Comparison of ENCODE assay signal across 1 cellular context in the genomic region with DNA sequence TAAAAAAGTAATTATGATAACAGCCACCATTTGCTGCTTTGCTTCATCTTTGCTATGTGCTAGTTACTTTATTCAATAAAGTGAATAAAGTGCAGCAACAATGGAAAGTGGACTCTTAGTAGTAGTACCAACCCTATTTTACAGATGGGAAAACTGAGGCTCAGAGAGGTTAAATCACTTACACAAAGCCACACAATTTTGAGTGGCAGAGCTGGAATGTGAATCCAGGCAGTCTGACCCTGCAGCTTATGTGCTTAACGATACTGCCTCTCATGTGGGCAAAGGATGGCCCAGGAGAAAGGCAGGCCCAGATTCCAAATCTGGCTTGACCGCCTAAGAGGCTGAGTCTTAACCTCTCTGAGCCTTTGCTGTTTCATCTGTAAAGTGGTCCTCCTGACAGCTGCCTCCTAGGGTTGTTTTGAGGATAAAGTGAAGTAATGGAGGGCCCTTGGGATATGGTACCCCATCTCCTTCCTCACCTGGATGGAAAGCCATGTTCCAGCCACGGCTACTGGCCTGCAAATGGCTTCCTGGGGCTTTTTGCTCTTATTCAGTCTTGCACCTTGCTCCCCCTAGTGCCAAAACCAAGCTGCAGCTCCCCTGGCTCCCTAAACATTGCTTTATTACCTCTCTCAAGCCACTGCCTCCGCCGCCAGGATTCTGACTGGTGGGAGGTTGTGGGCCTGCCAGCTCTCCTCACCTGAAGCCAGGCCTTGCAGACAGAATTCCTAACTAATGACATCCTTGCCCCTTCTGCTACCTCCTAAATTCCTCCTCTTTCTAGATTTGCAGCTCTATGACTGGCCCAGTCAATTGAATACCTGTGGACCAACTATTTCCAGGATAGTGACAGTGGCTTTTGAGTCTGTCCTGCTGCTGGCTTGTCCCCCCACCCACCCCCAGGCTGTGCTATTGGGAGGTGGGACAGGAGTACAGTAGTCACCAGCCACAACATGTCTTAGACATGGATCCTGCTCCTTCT.
TF ChIP-seq lines count a peak whose summit lies in the region.

No MANE protein-coding gene starts in this region.

TF ChIP-seq in SK-N-SH, 30 proteins besides CTCF, POLR2A, EP300 and RAD21 (continued from another document):
- TF ChIP-seq SIN3A (IDR thresholded peaks at IDR 0.05; ENCODE audit: borderline replicate concordance, low read depth, low read length) = no peak
- TF ChIP-seq USF2 (IDR thresholded peaks at IDR 0.05; ENCODE audit: borderline replicate concordance, low read depth, low read length) = no peak
- no peak for TF ChIP-seq FOXM1 (IDR thresholded peaks at IDR 0.05; ENCODE audit: low read depth)
- TF ChIP-seq, protein P1, sequence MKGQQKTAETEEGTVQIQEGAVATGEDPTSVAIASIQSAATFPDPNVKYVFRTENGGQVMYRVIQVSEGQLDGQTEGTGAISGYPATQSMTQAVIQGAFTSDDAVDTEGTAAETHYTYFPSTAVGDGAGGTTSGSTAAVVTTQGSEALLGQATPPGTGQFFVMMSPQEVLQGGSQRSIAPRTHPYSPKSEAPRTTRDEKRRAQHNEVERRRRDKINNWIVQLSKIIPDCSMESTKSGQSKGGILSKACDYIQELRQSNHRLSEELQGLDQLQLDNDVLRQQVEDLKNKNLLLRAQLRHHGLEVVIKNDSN (IDR thresholded peaks at IDR 0.05; ENCODE audit: borderline replicate concordance, low read depth) = no peak
- no peak for TF ChIP-seq GABPA (IDR thresholded peaks at IDR 0.05; ENCODE audit: low read depth)
- TF ChIP-seq CHD2 (IDR thresholded peaks at IDR 0.05; ENCODE audit: low read length, partially characterized antibody) = no peak
- no peak for TF ChIP-seq MXI1 (IDR thresholded peaks at IDR 0.05; ENCODE audit: low read depth, low read length)
- no peak for TF ChIP-seq ZBTB33 (IDR thresholded peaks at IDR 0.05; ENCODE audit: borderline replicate concordance, low read depth)
- TF ChIP-seq, protein P2, sequence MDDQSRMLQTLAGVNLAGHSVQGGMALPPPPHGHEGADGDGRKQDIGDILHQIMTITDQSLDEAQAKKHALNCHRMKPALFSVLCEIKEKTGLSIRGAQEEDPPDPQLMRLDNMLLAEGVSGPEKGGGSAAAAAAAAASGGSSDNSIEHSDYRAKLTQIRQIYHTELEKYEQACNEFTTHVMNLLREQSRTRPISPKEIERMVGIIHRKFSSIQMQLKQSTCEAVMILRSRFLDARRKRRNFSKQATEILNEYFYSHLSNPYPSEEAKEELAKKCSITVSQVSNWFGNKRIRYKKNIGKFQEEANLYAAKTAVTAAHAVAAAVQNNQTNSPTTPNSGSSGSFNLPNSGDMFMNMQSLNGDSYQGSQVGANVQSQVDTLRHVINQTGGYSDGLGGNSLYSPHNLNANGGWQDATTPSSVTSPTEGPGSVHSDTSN (IDR thresholded peaks at IDR 0.05) = no peak
- no peak for TF ChIP-seq POLR2AphosphoS5 (IDR thresholded peaks at IDR 0.05; ENCODE audit: low read depth, low read length)
- TF ChIP-seq NFIC (IDR thresholded peaks at IDR 0.05; ENCODE audit: borderline replicate concordance) = no peak
- no peak for TF ChIP-seq GATA2 (CRISPR knock-in tag; IDR thresholded peaks at IDR 0.05)
- TF ChIP-seq RXRA (IDR thresholded peaks at IDR 0.05; ENCODE audit: borderline replicate concordance, low read depth) = no peak
- TF ChIP-seq TAF1 (IDR thresholded peaks at IDR 0.05; ENCODE audit: borderline replicate concordance, low read depth, low read length) = no peak
- TF ChIP-seq SMC3 (IDR thresholded peaks at IDR 0.05; ENCODE audit: low read depth, low read length) = peak; percentile 89
- 0 out of 2 replicates have a peak, but pooled peaks have one; percentile 6 for TF ChIP-seq RCOR1 (IDR thresholded peaks at IDR 0.05; ENCODE audit: low read length)
- TF ChIP-seq RFX5 (IDR thresholded peaks at IDR 0.05; ENCODE audit: low read length) = no peak
